Comparison of ENCODE assay signal across 20 cellular contexts in the genomic region with DNA sequence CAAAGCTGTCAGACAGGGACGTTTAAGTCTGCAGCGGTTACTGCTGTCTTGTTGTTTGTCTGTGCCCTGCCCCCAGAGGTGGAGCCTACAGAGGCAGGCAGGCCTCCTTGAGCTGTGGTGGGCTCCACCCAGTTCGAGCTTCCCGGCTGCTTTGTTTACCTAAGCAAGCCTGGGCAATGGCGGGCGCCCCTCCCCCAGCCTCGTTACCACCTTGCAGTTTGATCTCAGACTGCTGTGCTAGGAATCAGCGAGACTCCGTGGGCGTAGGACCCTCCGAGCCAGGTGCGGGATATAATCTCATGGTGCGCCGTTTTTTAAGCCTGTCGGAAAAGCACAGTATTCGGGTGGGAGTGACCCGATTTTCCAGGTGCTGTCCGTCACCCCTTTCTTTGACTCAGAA. TPM values are rescaled to one million over a fixed set of nuclear protein-coding genes. Genes with fewer than 3 reads are reported as not detected.
"Had no signal": no experiment of that assay in that cellular context is flagged by ENCODE, and none has a peak within 500 bp of the region (broad histone marks: within the 10 kb centered on the region; RNA-seq: fewer than 3 reads in every experiment).

No MANE protein-coding gene starts in this region.

RNA-seq across cellular contexts. Expression of gene BRS3, which starts 42.1 kb away (rescaled TPM):
- total RNA-seq: activated naive CD4-positive, alpha-beta T cell treated with anti-CD3 and anti-CD28 coated beads for 36 hours; activated naive CD4-positive, alpha-beta T cell treated with anti-CD3 and anti-CD28 coated beads, Interleukin-2, amount 50 U/mL, for 72 hours; activated naive CD8-positive, alpha-beta T cell treated with anti-CD3 and anti-CD28 coated beads for 36 hours; activated naive CD8-positive, alpha-beta T cell treated with anti-CD3 and anti-CD28 coated beads, Interleukin-2, amount 10 ng/mL, durations not matched to agents 7 days and 5 days; activated T-cell treated with anti-CD3 and anti-CD28 coated beads, Interleukin-2, amount 50 U/mL, for 4 hours; activated T-cell treated with anti-CD3 and anti-CD28 coated beads, Interleukin-2, amount 50 U/mL, for 72 hours; activated T-helper 1 cell treated with anti-CD3 and anti-CD28 coated beads, Interleukin-12 subunit alpha, Interleukin-12 subunit beta, Interleukin-2, Interleukin-4 antibody, amounts not matched to agents 30 ng/mL and 10 ng/mL and 1 ng/mL, durations not matched to agents 14 hours and 24 hours and 36 hours; activated T-helper 17 cell treated with anti-CD3 and anti-CD28 coated beads, Interleukin-2, amount 50 U/mL, for 72 hours; activated T-helper 2 cell treated with anti-CD3 and anti-CD28 coated beads, Interferon-gamma antibody, Interleukin-2, Interleukin-4, amounts not matched to agents 10 μg/mL and 5 μg/mL and 100 μg/mL, durations not matched to agents 14 hours and 24 hours and 36 hours; adrenal gland; aorta; ascending aorta; astrocyte; body of pancreas; breast epithelium; bronchial epithelial cell; cardiac muscle cell; cardiac septum; cerebellum; chondrocyte had no signal
- polyA plus RNA-seq: adrenal gland, aorta had no signal
